In the genomic region with DNA sequence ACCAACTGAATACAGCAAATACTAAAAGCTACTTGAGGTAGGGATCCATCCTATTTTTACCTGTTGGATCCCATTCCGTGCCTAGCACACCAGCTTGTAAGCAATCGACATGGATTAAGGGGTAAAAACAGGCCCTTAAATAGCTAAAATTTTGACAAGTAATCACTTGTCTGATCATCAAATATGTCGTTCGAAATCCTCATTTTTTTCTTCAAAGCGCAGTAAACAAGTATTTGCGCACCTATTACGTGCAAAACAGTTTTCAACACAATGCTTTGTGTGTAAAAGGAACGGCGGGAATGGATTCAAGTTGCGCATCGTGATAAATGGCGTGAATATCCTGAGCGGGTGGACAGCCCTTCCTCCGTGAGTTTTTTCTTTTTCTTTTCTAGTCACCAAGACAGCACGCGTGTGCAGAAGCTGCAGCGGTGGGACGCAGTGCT, we compare ENCODE assay signal across 8 cellular contexts. TPM values are rescaled to one million over a fixed set of nuclear protein-coding genes. Genes with fewer than 3 reads are reported as not detected.
DNase-seq lines count a peak whose midpoint lies in the region; ATAC-seq, FAIRE-seq and TF ChIP-seq lines count a peak whose summit lies in the region.

No MANE protein-coding gene starts in this region.

- peak overlapping the region; percentile 63; the same call in 1 of the 2 replicates for H3K9ac ChIP-seq in GM12878 (ENCODE audit: control insufficient read depth, insufficient read depth, low read length)

- H3K9me3 ChIP-seq in cardiac muscle cell (ENCODE audit: low read depth) (no peaks in the 10 kb centered on the region), GM12878 (replicated peaks; ENCODE audit: control insufficient read depth, insufficient read depth, low read length) (no peaks in the 10 kb centered on the region; the same call in 2 of the 3 replicates), uterus (no peaks in the 10 kb centered on the region)

- H3K27me3 ChIP-seq in cardiac muscle cell (no peaks in the 10 kb centered on the region), GM12878 (replicated peaks in 1 of 2; ENCODE audit: control insufficient read depth in 2 of 2, insufficient read depth in 2 of 2, low read length in 1 of 2) (peaks cover 0 to 6% of the 10 kb centered on the region in 2 experiments; a peak in 1 of 4 replicates), uterus (no peaks in the 10 kb centered on the region)

- CTCF ChIA-PET in GM12878 (lab: Yijun Ruan, JAX) = no interaction called here

- TF ChIP-seq EP300 in GM12878 (IDR thresholded peaks at IDR 0.05; ENCODE audit: borderline replicate concordance in 1 of 2, control insufficient read depth in 1 of 2, low read depth in 2 of 2, low read length in 2 of 2) = no peak

- TF ChIP-seq POLR2A in GM12878 (IDR thresholded peaks at IDR 0.05; ENCODE audit: low read depth, low read length) = no peak
- TF ChIP-seq POLR2A in uterus (IDR thresholded peaks at IDR 0.05) = no peak

- H3K36me3 ChIP-seq in cardiac muscle cell = no peaks in the 10 kb centered on the region
- no peaks in the 10 kb centered on the region for H3K36me3 ChIP-seq in GM12878 (ENCODE audit: control insufficient read depth in 2 of 2, insufficient read depth in 2 of 2, low read length in 1 of 2)
- no peaks in the 10 kb centered on the region for H3K36me3 ChIP-seq in uterus

- no peaks in the 10 kb centered on the region for H3K9me3 Mint-ChIP-seq in memory B cell

- in situ Hi-C loops in GM12878 (cut with MboI) = no loop called here

- SMC1A ChIA-PET in GM12878 (lab: Charles Lee; ENCODE audit: uncharacterized antibody, unreplicated experiment) = no interaction called here

- H3K4me1 Mint-ChIP-seq in memory B cell = peaks cover 20% of the 10 kb centered on the region

- H3K4me3 Mint-ChIP-seq in memory B cell = peak overlapping the region; percentile 95

- H3K27ac Mint-ChIP-seq in memory B cell = no peak overlapping the region

- no peak for TF ChIP-seq RAD21 in GM12878 (IDR thresholded peaks at IDR 0.05; ENCODE audit: insufficient read depth, low read depth, low read length)

- DNase-seq in cardiac muscle cell (ENCODE audit: low read depth in 1 of 2, low spot score in 1 of 2) (no peak), cardiac septum (ENCODE audit: low spot score) (no peak), GM12878 (ENCODE audit: low read depth, low spot score) (no peak), memory B cell (ENCODE audit: low spot score in 2 of 2) (no peak), uterus (no peak), DMS 273 (lab: John Stamatoyannopoulos, UW; ENCODE audit: unreplicated experiment) (no peak), anterior cingulate cortex (lab: John Stamatoyannopoulos, UW) (no peak)

- intact Hi-C loops in cardiac septum (cut with DNase I) (loop anchor here (10.0 kb wide), 1 partner anchor 71 kb away; no protein-coding TSS in a partner anchor), GM12878 (cut with micrococcal nuclease; ENCODE audit: unreplicated experiment) (loop anchor here (5.0 kb wide), 1 partner anchor 206 kb away; no protein-coding TSS in a partner anchor), uterus (cut with DNase I; ENCODE audit: low total_unique reads) (no loop called here)

- BruUV-seq in GM12878 (replicated peaks; lab: Mats Ljungman, UMichigan) = no TSS peak

- POLR2A ChIA-PET in GM12878 (lab: Charles Lee) = interaction anchor here (0.6 kb wide), 1 partner anchor 44 kb away, joined by 3 read pairs; no protein-coding TSS in a partner anchor

- H3K27ac ChIP-seq in cardiac muscle cell (peak overlapping the region; percentile 97), GM12878 (ENCODE audit: control insufficient read depth, insufficient read depth) (no peak overlapping the region), uterus (peak overlapping the region; percentile 98 to 99)

- no peaks in the 10 kb centered on the region for H3K79me2 ChIP-seq in GM12878 (ENCODE audit: control insufficient read depth, insufficient read depth, low read length)

- peaks cover 29% of the 10 kb centered on the region for H3K27me3 Mint-ChIP-seq in memory B cell

- no peaks in the 10 kb centered on the region for H3K36me3 Mint-ChIP-seq in memory B cell

- no peak for FAIRE-seq in GM12878 (lab: Jason Lieb, UNC)

- H3K4me1 ChIP-seq in cardiac muscle cell (ENCODE audit: low read depth) = peaks cover 7% of the 10 kb centered on the region
- no peaks in the 10 kb centered on the region; the same call in 1 of the 2 replicates for H3K4me1 ChIP-seq in GM12878 (ENCODE audit: control insufficient read depth, insufficient read depth, low read length)
- peaks cover 0 to 4% of the 10 kb centered on the region in 2 donors for H3K4me1 ChIP-seq in uterus

- ATAC-seq in GM12878 (no peak), memory B cell (ENCODE audit: low read depth) (no peak), HG02973 (IDR thresholded peaks at IDR 0.05; ENCODE audit: unreplicated experiment) (no peak)

- peak overlapping the region; percentile 59 for H2AFZ ChIP-seq in GM12878 (ENCODE audit: control insufficient read depth, low read depth, low read length)

- peak overlapping the region; percentile 66 for H3K4me3 ChIP-seq in cardiac muscle cell
- H3K4me3 ChIP-seq in GM12878 = peak overlapping the region; percentile 71
- peak overlapping the region; percentile 71 to 91 for H3K4me3 ChIP-seq in uterus

- H3K4me2 ChIP-seq in GM12878 (ENCODE audit: control insufficient read depth, insufficient read depth) = peak overlapping the region; percentile 88

- 9% methylated on average over 18 of the region's 18 CpGs for WGBS in GM12878 (ENCODE audit: insufficient coverage, insufficient replicate concordance, low lambda C conversion rate, missing lambda C conversion rate)

- RAD21 ChIA-PET in GM12878 (lab: Charles Lee; ENCODE audit: unreplicated experiment) = interaction anchor here (1.1 kb wide), 1 partner anchor 206 kb away, joined by 5 read pairs; no protein-coding TSS in a partner anchor

- H4K20me1 ChIP-seq in GM12878 (ENCODE audit: control insufficient read depth, insufficient read depth) = no peaks in the 10 kb centered on the region

- TF ChIP-seq CTCF in cardiac muscle cell (IDR thresholded peaks at IDR 0.05; ENCODE audit: low read depth, low read length) (no peak), GM12878 (IDR thresholded peaks at IDR 0.05 in 2 of 3, conservative IDR thresholded peaks at IDR 0.05 in 1 of 3; ENCODE audit: control insufficient read depth in 2 of 3, extremely low read depth in 1 of 3, insufficient read depth in 1 of 3, low read depth in 3 of 3, low read length in 3 of 3) (no peak), uterus (IDR thresholded peaks at IDR 0.05) (no peak)

TF ChIP-seq in GM12878, 131 proteins besides CTCF, POLR2A, EP300 and RAD21:
- TF ChIP-seq ZSCAN29 (IDR thresholded peaks at IDR 0.05) = no peak
- TF ChIP-seq ETV6 (conservative IDR thresholded peaks at IDR 0.05 in 1 of 2, IDR thresholded peaks at IDR 0.05 in 1 of 2; ENCODE audit: borderline replicate concordance in 1 of 2, low read depth in 1 of 2) = no peak
- TF ChIP-seq, protein P1, sequence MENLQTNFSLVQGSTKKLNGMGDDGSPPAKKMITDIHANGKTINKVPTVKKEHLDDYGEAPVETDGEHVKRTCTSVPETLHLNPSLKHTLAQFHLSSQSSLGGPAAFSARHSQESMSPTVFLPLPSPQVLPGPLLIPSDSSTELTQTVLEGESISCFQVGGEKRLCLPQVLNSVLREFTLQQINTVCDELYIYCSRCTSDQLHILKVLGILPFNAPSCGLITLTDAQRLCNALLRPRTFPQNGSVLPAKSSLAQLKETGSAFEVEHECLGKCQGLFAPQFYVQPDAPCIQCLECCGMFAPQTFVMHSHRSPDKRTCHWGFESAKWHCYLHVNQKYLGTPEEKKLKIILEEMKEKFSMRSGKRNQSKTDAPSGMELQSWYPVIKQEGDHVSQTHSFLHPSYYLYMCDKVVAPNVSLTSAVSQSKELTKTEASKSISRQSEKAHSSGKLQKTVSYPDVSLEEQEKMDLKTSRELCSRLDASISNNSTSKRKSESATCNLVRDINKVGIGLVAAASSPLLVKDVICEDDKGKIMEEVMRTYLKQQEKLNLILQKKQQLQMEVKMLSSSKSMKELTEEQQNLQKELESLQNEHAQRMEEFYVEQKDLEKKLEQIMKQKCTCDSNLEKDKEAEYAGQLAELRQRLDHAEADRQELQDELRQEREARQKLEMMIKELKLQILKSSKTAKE (IDR thresholded peaks at IDR 0.05; ENCODE audit: low read depth, poor library complexity, severe bottlenecking) = no peak
- TF ChIP-seq, protein P2, sequence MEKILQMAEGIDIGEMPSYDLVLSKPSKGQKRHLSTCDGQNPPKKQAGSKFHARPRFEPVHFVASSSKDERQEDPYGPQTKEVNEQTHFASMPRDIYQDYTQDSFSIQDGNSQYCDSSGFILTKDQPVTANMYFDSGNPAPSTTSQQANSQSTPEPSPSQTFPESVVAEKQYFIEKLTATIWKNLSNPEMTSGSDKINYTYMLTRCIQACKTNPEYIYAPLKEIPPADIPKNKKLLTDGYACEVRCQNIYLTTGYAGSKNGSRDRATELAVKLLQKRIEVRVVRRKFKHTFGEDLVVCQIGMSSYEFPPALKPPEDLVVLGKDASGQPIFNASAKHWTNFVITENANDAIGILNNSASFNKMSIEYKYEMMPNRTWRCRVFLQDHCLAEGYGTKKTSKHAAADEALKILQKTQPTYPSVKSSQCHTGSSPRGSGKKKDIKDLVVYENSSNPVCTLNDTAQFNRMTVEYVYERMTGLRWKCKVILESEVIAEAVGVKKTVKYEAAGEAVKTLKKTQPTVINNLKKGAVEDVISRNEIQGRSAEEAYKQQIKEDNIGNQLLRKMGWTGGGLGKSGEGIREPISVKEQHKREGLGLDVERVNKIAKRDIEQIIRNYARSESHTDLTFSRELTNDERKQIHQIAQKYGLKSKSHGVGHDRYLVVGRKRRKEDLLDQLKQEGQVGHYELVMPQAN (conservative IDR thresholded peaks at IDR 0.05) = no peak

RNA-seq across cellular contexts. Expression of a gene that starts 1.4 kb away (rescaled TPM):
- total RNA-seq in cardiac muscle cell = 8.9 and 12.4 TPM in 2 replicates
- 10.3 and 14.2 TPM in 2 replicates for polyA plus RNA-seq in cardiac muscle cell
- 13.0 TPM for total RNA-seq in cardiac septum
- total RNA-seq in GM12878 (2013; cell fraction: nucleolus; rRNA removed) = 13.7 and 15.5 TPM in 2 replicates
- 1.6 and 1.9 TPM in 2 replicates for total RNA-seq in GM12878 (2014; rRNA removed)
- 2.0 and 2.6 TPM in 2 replicates for total RNA-seq in GM12878 (2014; rRNA removed; fragmentation: Illumina TruSeq; extraction: Trizol)
- 1.7 and 2.3 TPM in 2 replicates for total RNA-seq in GM12878 (2021)
- polyA plus RNA-seq in GM12878 (2011; ENCODE audit: low read depth) = 0.73 TPM
- 1.2 and 1.5 TPM in 2 replicates for polyA plus RNA-seq in GM12878 (2011; rRNA removed)
- polyA plus RNA-seq in GM12878 (2011; cell fraction: cytosol; rRNA removed) = 0.40 and 0.46 TPM in 2 replicates
- 1.7 and 1.9 TPM in 2 replicates for polyA plus RNA-seq in GM12878 (2011; cell fraction: nucleus; rRNA removed)
- polyA plus RNA-seq in GM12878 (2012) = 0.66 and 1.1 TPM in 2 replicates
- 1.5 TPM in 2 replicates for polyA plus RNA-seq in GM12878 (2014; fragmentation: Illumina TruSeq; extraction: Trizol)
- 1 to 10 TPM; 1.7 to 1.9 TPM for polyA plus RNA-seq in GM12878 (2014; fragmentation: Nextera tagmentation; extraction: Ambion mirVana)
- polyA plus RNA-seq in GM12878 (2014; rRNA removed) = 0.82 and 0.83 TPM in 2 replicates
- 1 to 10 TPM in 1 of 2 experiments, under 1 TPM in 1; 0.42 to 3.0 TPM for polyA plus RNA-seq in GM12878 (2016; fragmentation: Nextera tagmentation; extraction: Ambion mirVana)
- polyA minus RNA-seq in GM12878 (2011; rRNA and poly(A)+ RNA removed) = 1.5 and 4.1 TPM in 2 replicates
- 1.3 and 1.7 TPM in 2 replicates for polyA minus RNA-seq in GM12878 (2011; cell fraction: cytosol; rRNA and poly(A)+ RNA removed)
- 2.8 and 3.8 TPM in 2 replicates for polyA minus RNA-seq in GM12878 (2011; cell fraction: nucleus; rRNA and poly(A)+ RNA removed)
- 10 to 100 TPM; 35.0 to 67.5 (median 56.2) TPM for total RNA-seq in uterus
